In the genomic region with DNA sequence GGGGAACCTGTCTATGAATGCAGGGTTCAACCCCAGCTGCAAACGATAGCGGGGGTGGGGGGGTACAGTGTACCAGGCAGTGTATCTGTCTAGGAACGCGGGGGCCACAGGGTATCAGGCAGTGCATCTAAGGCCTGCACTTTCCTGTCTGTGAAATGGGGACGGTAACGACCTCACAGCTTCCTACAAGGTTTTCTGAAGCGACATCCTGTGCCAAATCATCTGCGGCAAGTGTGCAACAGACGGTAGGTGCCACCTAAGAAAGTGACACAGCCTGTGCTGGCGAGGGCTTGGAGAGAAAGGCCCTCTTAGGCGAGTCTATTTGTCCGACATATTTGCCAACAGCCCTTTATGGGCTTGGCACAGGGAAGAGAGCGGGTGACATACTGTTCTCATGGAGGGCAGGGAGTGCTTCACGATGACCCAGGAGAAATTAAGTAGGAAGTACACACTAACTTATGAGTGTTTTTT, we compare ENCODE assay signal across 9 cellular contexts. TPM values are rescaled to one million over a fixed set of nuclear protein-coding genes. Genes with fewer than 3 reads are reported as not detected.
DNase-seq lines count a peak whose midpoint lies in the region; ATAC-seq and TF ChIP-seq lines count a peak whose summit lies in the region.
"Had no signal": no experiment of that assay in that cellular context is flagged by ENCODE, and none has a peak within 500 bp of the region (broad histone marks: within the 10 kb centered on the region; RNA-seq: fewer than 3 reads in every experiment).

No MANE protein-coding gene starts in this region.

- H3K4me1 ChIP-seq in upper lobe of left lung: peaks cover 82 to 87% (median 84%) of the 10 kb centered on the region in 4 donors

- no peaks in the 10 kb centered on the region for H3K9me3 ChIP-seq in upper lobe of left lung

- WGBS in upper lobe of left lung, 2 donors: 70 to 74% methylated on average over 12 to 14 of the region's 14 CpGs

- peak overlapping the region; percentile 66 for H3K4me3 Mint-ChIP-seq in activated naive CD4-positive, alpha-beta T cell treated with anti-CD3 and anti-CD28 coated beads, Interleukin-2, amount 10 ng/mL, durations not matched to agents 7 days and 5 days
- no peak overlapping the region for H3K4me3 Mint-ChIP-seq in mesothelial cell of epicardium

- no peak overlapping the region for H3K4me3 ChIP-seq in upper lobe of left lung

- peak overlapping the region; percentile 45 to 99 (median 76) for H3K27ac ChIP-seq in upper lobe of left lung

- H3K27me3 ChIP-seq in upper lobe of left lung: no peaks in the 10 kb centered on the region

- ATAC-seq in upper lobe of left lung (ENCODE audit: low FRiP score in 2 of 2) (no peak), HG03280 (IDR thresholded peaks at IDR 0.05; ENCODE audit: unreplicated experiment) (no peak)

- CTCF ChIA-PET in activated naive CD4-positive, alpha-beta T cell treated with anti-CD3 and anti-CD28 coated beads, Interleukin-2, amount 10 ng/mL, durations not matched to agents 7 days and 5 days (lab: Charles Lee): interaction anchor here (1.0 to 7.3 kb wide), 3 partner anchors 15 to 31 kb away, joined by 3 to 58 read pairs (median 3); no protein-coding TSS in a partner anchor

- no peaks in the 10 kb centered on the region for H3K27me3 Mint-ChIP-seq in activated naive CD4-positive, alpha-beta T cell treated with anti-CD3 and anti-CD28 coated beads, Interleukin-2, amount 10 ng/mL, durations not matched to agents 7 days and 5 days
- H3K27me3 Mint-ChIP-seq in mesothelial cell of epicardium (ENCODE audit: low read depth): no peaks in the 10 kb centered on the region

- H3K27ac Mint-ChIP-seq in activated naive CD4-positive, alpha-beta T cell treated with anti-CD3 and anti-CD28 coated beads, Interleukin-2, amount 10 ng/mL, durations not matched to agents 7 days and 5 days: peak overlapping the region; percentile 89
- H3K27ac Mint-ChIP-seq in mesothelial cell of epicardium: peak overlapping the region; percentile 65

- no peak for TF ChIP-seq EP300 in upper lobe of left lung (IDR thresholded peaks at IDR 0.05)

- TF ChIP-seq CTCF in mesothelial cell of epicardium (IDR thresholded peaks at IDR 0.05; ENCODE audit: unreplicated experiment) (no peak), upper lobe of left lung (IDR thresholded peaks at IDR 0.05) (no peak)

- no peaks in the 10 kb centered on the region for H3K9me3 Mint-ChIP-seq in activated naive CD4-positive, alpha-beta T cell treated with anti-CD3 and anti-CD28 coated beads, Interleukin-2, amount 10 ng/mL, durations not matched to agents 7 days and 5 days
- H3K9me3 Mint-ChIP-seq in mesothelial cell of epicardium: no peaks in the 10 kb centered on the region

- H3K4me1 Mint-ChIP-seq in activated naive CD4-positive, alpha-beta T cell treated with anti-CD3 and anti-CD28 coated beads, Interleukin-2, amount 10 ng/mL, durations not matched to agents 7 days and 5 days: peaks cover 83% of the 10 kb centered on the region
- H3K4me1 Mint-ChIP-seq in mesothelial cell of epicardium: peaks cover 59% of the 10 kb centered on the region

- DNase-seq in activated gamma-delta T cell treated with Interleukin-2 at 50 U/mL for 16 hours: peak; percentile 54
- no peak for DNase-seq in activated gamma-delta T cell (lab: John Stamatoyannopoulos, UW)
- peak; percentile 64 for DNase-seq in activated naive CD4-positive, alpha-beta T cell treated with anti-CD3 and anti-CD28 coated beads, Interleukin-2, amount 10 ng/mL, durations not matched to agents 7 days and 5 days
- DNase-seq in mesothelial cell of epicardium (ENCODE audit: low spot score in 2 of 2, unreplicated experiment in 2 of 2): no peak
- peak in 1 of 2 donors; percentile 56 for DNase-seq in upper lobe of left lung
- DNase-seq in NOMO-1 (lab: John Stamatoyannopoulos, UW; ENCODE audit: unreplicated experiment in 2 of 2): no peak
- no peak for DNase-seq in NCI-H1436 (lab: John Stamatoyannopoulos, UW)
- DNase-seq: MV-4-11 had no signal

- H3K36me3 ChIP-seq in upper lobe of left lung: no peaks in the 10 kb centered on the region

- TF ChIP-seq POLR2A in upper lobe of left lung (IDR thresholded peaks at IDR 0.05): no peak

- H3K36me3 Mint-ChIP-seq in activated naive CD4-positive, alpha-beta T cell treated with anti-CD3 and anti-CD28 coated beads, Interleukin-2, amount 10 ng/mL, durations not matched to agents 7 days and 5 days: peaks cover 24% of the 10 kb centered on the region
- H3K36me3 Mint-ChIP-seq in mesothelial cell of epicardium: no peaks in the 10 kb centered on the region

RNA-seq across cellular contexts. Expression of a gene that starts 3.8 kb away (rescaled TPM):
- 70.3 to 73.1 TPM (median 70.5 TPM) in 3 replicates for total RNA-seq in mesothelial cell of epicardium
- total RNA-seq in upper lobe of left lung: 100 to 1,000 TPM in 1 of 6 donors, 10 to 100 TPM in 5; 51.6 to 109 (median 58.9) TPM

RNA-seq across cellular contexts. Expression of a gene that starts 15.5 kb away (rescaled TPM):
- total RNA-seq in mesothelial cell of epicardium: 57.8 to 59.2 TPM (median 57.9 TPM) in 3 replicates
- 10 to 100 TPM; 18.6 to 33.2 (median 26.3) TPM for total RNA-seq in upper lobe of left lung

RNA-seq across cellular contexts. Expression of a gene that starts 30.0 kb away (rescaled TPM):
- 5.3 to 7.1 TPM (median 5.7 TPM) in 3 replicates for total RNA-seq in mesothelial cell of epicardium
- total RNA-seq in upper lobe of left lung: 10 to 100 TPM in 4 of 6 donors, 1 to 10 TPM in 2; 3.8 to 18.5 (median 14.4) TPM

Comparison
In these comparisons a context has a peak if more than half of its experiments do, and no peak if none do; other contexts are left out.
1. DNase-seq: peak in activated gamma-delta T cell treated with Interleukin-2 at 50 U/mL for 16 hours (single experiment) and activated naive CD4-positive, alpha-beta T cell treated with anti-CD3 and anti-CD28 coated beads, Interleukin-2, amount 10 ng/mL, durations not matched to agents 7 days and 5 days (single experiment); none in activated gamma-delta T cell (single experiment), mesothelial cell of epicardium (0 of 2), NOMO-1 (0 of 2) and NCI-H1436 (single experiment).